8 cellular contexts compared by ENCODE assay signal in genomic region chr12:75390899-75391538, GRCh38. TPM values are rescaled to one million over a fixed set of nuclear protein-coding genes. Genes with fewer than 3 reads are reported as not detected.
A peak's percentile ranks its signal among the peaks of the same experiment; 100 is the strongest.
DNase-seq lines count a peak whose midpoint lies in the region; ATAC-seq and TF ChIP-seq lines count a peak whose summit lies in the region.

Gene GLIPR1L2, plus strand, starts transcription at chr12:75391089. Its CDS starts 28 bp downstream, at chr12:75391117.

- peak within 1 kb of the TSS; percentile 99 for H3K27ac Mint-ChIP-seq in neural crest cell (ENCODE audit: unreplicated experiment)

- H3K27me3 Mint-ChIP-seq in neural crest cell (ENCODE audit: low read depth) = no peaks in the 10 kb centered on the region

- H3K36me3 ChIP-seq in RWPE2 (ENCODE audit: low read depth) = no peaks in the 10 kb centered on the region
- no peaks in the 10 kb centered on the region for H3K36me3 ChIP-seq in stomach

- intact Hi-C loops in stomach (cut with DNase I; ENCODE audit: low total_unique reads) = no loop called here

- H3K27me3 ChIP-seq in RWPE2 (ENCODE audit: insufficient read depth, poor library complexity, severe bottlenecking) = no peaks in the 10 kb centered on the region
- no peaks in the 10 kb centered on the region for H3K27me3 ChIP-seq in stomach

- TF ChIP-seq CTCF in LNCaP clone FGC (IDR thresholded peaks at IDR 0.05; ENCODE audit: control insufficient read depth, extremely low read depth, insufficient read depth) (peak; percentile 86), RWPE2 (IDR thresholded peaks at IDR 0.05; ENCODE audit: poor library complexity, severe bottlenecking) (peak; percentile 93), foreskin fibroblast (IDR thresholded peaks at IDR 0.05; ENCODE audit: low read depth, low read length) (peak; percentile 95), neural crest cell (conservative IDR thresholded peaks at IDR 0.05) (peak; percentile 87), stomach (IDR thresholded peaks at IDR 0.05) (peak in 5 of 7 experiments; percentile 66 to 85 (median 83))

- H3K27ac ChIP-seq in RWPE2 (ENCODE audit: poor library complexity, severe bottlenecking) (peak within 1 kb of the TSS; percentile 58), stomach (peak within 1 kb of the TSS; percentile 73 to 95 (median 88))

- peak; percentile 95 for ATAC-seq in RWPE2 (ENCODE audit: low read depth)

- H3K4me1 ChIP-seq in RWPE2 (ENCODE audit: insufficient read depth, poor library complexity, severe bottlenecking) (peaks cover 14% of the 10 kb centered on the region), stomach (peaks cover 13 to 29% (median 18%) of the 10 kb centered on the region in 4 donors)

- peak in 1 of 4 donors; percentile 26 for TF ChIP-seq POLR2A in stomach (IDR thresholded peaks at IDR 0.05)

- H3K4me3 ChIP-seq in LNCaP clone FGC (ENCODE audit: low read depth, low read length) (peak within 1 kb of the TSS; percentile 60), RWPE2 (ENCODE audit: severe bottlenecking) (peak within 1 kb of the TSS; percentile 37), foreskin fibroblast (ENCODE audit: low read depth in 1 of 2, low read length in 2 of 2) (peak within 1 kb of the TSS; percentile 67 to 77), stomach (peak within 1 kb of the TSS; percentile 47 to 60 (median 58))

- DNase-seq in ELR (ENCODE audit: low read depth) (peak; percentile 97), GOT3 (lab: John Stamatoyannopoulos, UW) (peak; percentile 65), LNCaP clone FGC (ENCODE audit: low read depth) (peak; percentile 95), RWPE2 (ENCODE audit: low spot score) (peak; percentile 93), foreskin fibroblast (peak; percentile 96 to 99), neural crest cell (ENCODE audit: low read depth, low spot score) (peak; percentile 94), stomach (peak; percentile 95)
- DNase-seq in activated gamma-delta T cell treated with anti-CD3 and anti-CD28 coated beads, Interleukin-2, amount 50 U/mL, for 16 hours (ENCODE audit: low read depth) = peak; percentile 82

- 0 to 5% (median 3%) methylated on average over 27 to 36 of the region's 36 CpGs for WGBS in stomach, 5 donors

- no peaks in the 10 kb centered on the region for H3K9me3 ChIP-seq in RWPE2 (ENCODE audit: severe bottlenecking)
- no peaks in the 10 kb centered on the region for H3K9me3 ChIP-seq in stomach

- peaks cover 36% of the 10 kb centered on the region for H3K4me1 Mint-ChIP-seq in neural crest cell

- peak within 1 kb of the TSS; percentile 93 for H3K4me3 Mint-ChIP-seq in neural crest cell

- H3K36me3 Mint-ChIP-seq in neural crest cell (ENCODE audit: low read depth) = peaks cover 2% of the 10 kb centered on the region

- TF ChIP-seq EP300 in stomach (IDR thresholded peaks at IDR 0.05) = no peak

- no peaks in the 10 kb centered on the region for H3K9me3 Mint-ChIP-seq in neural crest cell

RNA-seq across cellular contexts. Expression of gene GLIPR1L2, which starts in this region (rescaled TPM):
- total RNA-seq in neural crest cell = 0.40 and 0.98 TPM in 2 replicates
- not detected for total RNA-seq in stomach
- under 1 TPM; 0.46 to 0.93 (median 0.78) TPM for polyA plus RNA-seq in stomach

Comparison
In these comparisons a context has a peak if more than half of its experiments do, and no peak if none do; other contexts are left out.
1. Peak in every context shown above with its lines: DNase-seq, ATAC-seq, H3K4me3 ChIP-seq and H3K27ac ChIP-seq.
2. Peak in DNase-seq in neural crest cell; RNA of the gene not detected or under 1 TPM.
3. Peak in DNase-seq, H3K4me3 ChIP-seq and H3K27ac ChIP-seq in stomach; RNA of the gene not detected or under 1 TPM.